24 cellular contexts compared by ENCODE assay signal in genomic region chr17:34484193-34484733, GRCh38.
DNase-seq lines count a peak whose midpoint lies in the region; ATAC-seq, FAIRE-seq and TF ChIP-seq lines count a peak whose summit lies in the region.
"Had no signal": no experiment of that assay in that cellular context is flagged by ENCODE, and none has a peak within 500 bp of the region (broad histone marks: within the 10 kb centered on the region; RNA-seq: fewer than 3 reads in every experiment).

No MANE protein-coding gene starts in this region.

- H3K4me3 ChIP-seq in HepG2 (replicated peaks in 1 of 3; ENCODE audit: insufficient read depth in 1 of 3, low read depth in 2 of 3, low read length in 3 of 3) (no peak overlapping the region), right lobe of liver (no peak overlapping the region), neuronal stem cell (ENCODE audit: low read length in 2 of 2) (no peak overlapping the region)
- no peak overlapping the region for H3K4me3 ChIP-seq in BLaER1 treated with 17β-estradiol and CSF1 and Interleukin-3, amounts not matched to agents 10 nM and 100 nM
- H3K4me3 ChIP-seq: BLaER1 had no signal

- H3K14ac ChIP-seq in neuronal stem cell (ENCODE audit: low read length), result no peak overlapping the region

- no peaks in the 10 kb centered on the region for H3K79me1 ChIP-seq in neuronal stem cell (ENCODE audit: low read depth, low read length)

- H3K36me3 ChIP-seq in HepG2 (replicated peaks in 1 of 2; ENCODE audit: control insufficient read depth in 1 of 2, insufficient read depth in 2 of 2, low read length in 2 of 2) (no peaks in the 10 kb centered on the region), right lobe of liver (no peaks in the 10 kb centered on the region), neuronal stem cell (replicated peaks in 1 of 2; ENCODE audit: control insufficient read depth in 2 of 2, insufficient read depth in 2 of 2, low read length in 2 of 2) (no peaks in the 10 kb centered on the region)
- H3K36me3 ChIP-seq in BLaER1 treated with 17β-estradiol and CSF1 and Interleukin-3, amounts not matched to agents 10 nM and 100 nM, result no peaks in the 10 kb centered on the region
- H3K36me3 ChIP-seq: BE2C, BLaER1 had no signal

- peaks cover 55% of the 10 kb centered on the region for H3K27me3 Mint-ChIP-seq in activated CD8-positive, alpha-beta memory T cell treated with anti-CD3 and anti-CD28 coated beads, Interleukin-2, amount 10 ng/mL, durations not matched to agents 7 days and 5 days

- no peak overlapping the region for H3K4me3 Mint-ChIP-seq in activated CD8-positive, alpha-beta memory T cell treated with anti-CD3 and anti-CD28 coated beads, Interleukin-2, amount 10 ng/mL, durations not matched to agents 7 days and 5 days
- H3K4me3 Mint-ChIP-seq: CD4-positive, alpha-beta T cell; CD8-positive, alpha-beta T cell had no signal

- CTCF ChIA-PET in HepG2 (lab: Yijun Ruan, JAX; ENCODE audit: low intra/inter-chr PET ratio, low total read pairs), result no interaction called here
- CTCF ChIA-PET in activated CD8-positive, alpha-beta memory T cell treated with anti-CD3 and anti-CD28 coated beads, Interleukin-2, amount 10 ng/mL, durations not matched to agents 7 days and 5 days (lab: Charles Lee), result interaction anchor here (1.2 kb wide), 1 partner anchor 35 kb away, joined by 3 read pairs; no protein-coding TSS in a partner anchor

- H2BK5ac ChIP-seq in neuronal stem cell (ENCODE audit: low read length), result peak overlapping the region; percentile 39

- DNase-seq in HepG2 (ENCODE audit: low spot score), result no peak
- DNase-seq in right lobe of liver, result no peak
- peak; percentile 12 for DNase-seq in MV-4-11 (lab: John Stamatoyannopoulos, UW)
- no peak for DNase-seq in neuronal stem cell (ENCODE audit: low spot score)
- DNase-seq in SW480 (ENCODE audit: low spot score), result no peak
- DNase-seq in activated CD8-positive, alpha-beta memory T cell treated with anti-CD3 and anti-CD28 coated beads, Interleukin-2, amount 10 ng/mL, durations not matched to agents 7 days and 5 days, result no peak
- no peak for DNase-seq in Right ventricle myocardium inferior (ENCODE audit: missing footprints)
- DNase-seq: 8988T; ACHN; BE2C; Caco-2; Calu3; CD4-positive, alpha-beta T cell; CD8-positive, alpha-beta T cell; DMS79 treated with DMSO at 0.1 percent for 48 hours; GF-D8 had no signal

- no peak overlapping the region for H3K9ac ChIP-seq in HepG2 (ENCODE audit: insufficient read depth, low read depth, low read length)
- peak overlapping the region in 1 of 11 experiments; percentile 55; a peak in 1 of 22 replicates for H3K9ac ChIP-seq in BLaER1 treated with 17β-estradiol and CSF1 and Interleukin-3, amounts not matched to agents 10 nM and 100 nM
- no peak overlapping the region for H3K9ac ChIP-seq in neuronal stem cell (ENCODE audit: low read depth, low read length, poor library complexity)
- H3K9ac ChIP-seq: BLaER1 had no signal

- intact Hi-C loops in HepG2 (cut with micrococcal nuclease; ENCODE audit: unreplicated experiment), result no loop called here
- intact Hi-C loops in right lobe of liver (cut with DNase I), result no loop called here
- intact Hi-C loops in Right ventricle myocardium inferior (cut with DNase I), result no loop called here

- peak overlapping the region; percentile 38 for H3K18ac ChIP-seq in neuronal stem cell (ENCODE audit: low read length)

- H3K23ac ChIP-seq in neuronal stem cell (ENCODE audit: low read depth, low read length, poor library complexity), result no peak overlapping the region

- H3K9me3 ChIP-seq in HepG2 (ENCODE audit: low read length) (no peaks in the 10 kb centered on the region), right lobe of liver (no peaks in the 10 kb centered on the region), neuronal stem cell (replicated peaks in 1 of 2; ENCODE audit: control insufficient read depth in 2 of 2, insufficient read depth in 1 of 2, low read depth in 1 of 2, low read length in 2 of 2) (no peaks in the 10 kb centered on the region)
- peaks cover 0 to 27% (median 0%) of the 10 kb centered on the region in 11 experiments; a peak in 5 of 22 replicates for H3K9me3 ChIP-seq in BLaER1 treated with 17β-estradiol and CSF1 and Interleukin-3, amounts not matched to agents 10 nM and 100 nM (replicated peaks in 1 of 11)
- H3K9me3 ChIP-seq: BE2C, BLaER1, Caco-2 had no signal

- no peaks in the 10 kb centered on the region for H3K36me3 Mint-ChIP-seq in activated CD8-positive, alpha-beta memory T cell treated with anti-CD3 and anti-CD28 coated beads, Interleukin-2, amount 10 ng/mL, durations not matched to agents 7 days and 5 days
- H3K36me3 Mint-ChIP-seq: CD8-positive, alpha-beta T cell had no signal

- no peaks in the 10 kb centered on the region for H4K20me1 ChIP-seq in HepG2 (ENCODE audit: insufficient read depth, low read length)
- H4K20me1 ChIP-seq in BLaER1 treated with 17β-estradiol and CSF1 and Interleukin-3, amounts not matched to agents 10 nM and 100 nM, result no peaks in the 10 kb centered on the region
- H4K20me1 ChIP-seq: BLaER1 had no signal

- H3K4me2 ChIP-seq in HepG2 (ENCODE audit: low read depth, low read length) (no peak overlapping the region), neuronal stem cell (ENCODE audit: insufficient read depth, low read length, poor library complexity, severe bottlenecking) (no peak overlapping the region)
- peak overlapping the region in 8 of 11 experiments; percentile 64 to 88 (median 83); a peak in 14 of 22 replicates for H3K4me2 ChIP-seq in BLaER1 treated with 17β-estradiol and CSF1 and Interleukin-3, amounts not matched to agents 10 nM and 100 nM
- H3K4me2 ChIP-seq: BLaER1 had no signal

- ATAC-seq in HepG2 (no peak; the same call in 2 of the 3 replicates), right lobe of liver (no peak), Right ventricle myocardium inferior (no peak)
- no peak for ATAC-seq in activated CD8-positive, alpha-beta memory T cell treated with anti-CD3 and anti-CD28 coated beads, Interleukin-2, amount 10 ng/mL, durations not matched to agents 7 days and 5 days
- ATAC-seq: CD8-positive, alpha-beta T cell had no signal

- no peaks in the 10 kb centered on the region for H3K9me3 Mint-ChIP-seq in activated CD8-positive, alpha-beta memory T cell treated with anti-CD3 and anti-CD28 coated beads, Interleukin-2, amount 10 ng/mL, durations not matched to agents 7 days and 5 days (ENCODE audit: low read depth)
- H3K9me3 Mint-ChIP-seq: CD4-positive, alpha-beta T cell; CD8-positive, alpha-beta T cell had no signal

- H3K27ac ChIP-seq in HepG2 (ENCODE audit: extremely low read length, insufficient read depth, low read length), result no peak overlapping the region
- H3K27ac ChIP-seq in right lobe of liver, result no peak overlapping the region
- peak overlapping the region in 9 of 11 experiments; percentile 32 to 83 (median 76); a peak in 17 of 22 replicates for H3K27ac ChIP-seq in BLaER1 treated with 17β-estradiol and CSF1 and Interleukin-3, amounts not matched to agents 10 nM and 100 nM
- H3K27ac ChIP-seq in neuronal stem cell (replicated peaks; ENCODE audit: low read length), result no peak overlapping the region
- H3K27ac ChIP-seq: BLaER1, C4-2B had no signal

- no peak overlapping the region for H2AK5ac ChIP-seq in neuronal stem cell (ENCODE audit: low read depth, low read length)

- no peak overlapping the region for H3K27ac Mint-ChIP-seq in activated CD8-positive, alpha-beta memory T cell treated with anti-CD3 and anti-CD28 coated beads, Interleukin-2, amount 10 ng/mL, durations not matched to agents 7 days and 5 days
- H3K27ac Mint-ChIP-seq: CD4-positive, alpha-beta T cell; CD8-positive, alpha-beta T cell had no signal

- H2BK120ac ChIP-seq in neuronal stem cell (ENCODE audit: low read depth, low read length), result no peak overlapping the region

- no peak for TF ChIP-seq EP300 in HepG2 (IDR thresholded peaks at IDR 0.05; ENCODE audit: low read depth in 2 of 2, low read length in 2 of 2)
- TF ChIP-seq EP300 in HepG2 (CRISPR knock-in tag; IDR thresholded peaks at IDR 0.05; ENCODE audit: borderline replicate concordance), result no peak

- H3K4me1 Mint-ChIP-seq in activated CD8-positive, alpha-beta memory T cell treated with anti-CD3 and anti-CD28 coated beads, Interleukin-2, amount 10 ng/mL, durations not matched to agents 7 days and 5 days, result peaks cover 8% of the 10 kb centered on the region

- no peak overlapping the region for H2AFZ ChIP-seq in HepG2 (ENCODE audit: low read length)
- H2AFZ ChIP-seq in neuronal stem cell (ENCODE audit: low read length), result no peak overlapping the region

- H2BK12ac ChIP-seq in neuronal stem cell (ENCODE audit: low read length), result peak overlapping the region; percentile 7

- H3K4ac ChIP-seq in neuronal stem cell (ENCODE audit: low read length), result no peak overlapping the region

- H4K91ac ChIP-seq in neuronal stem cell (ENCODE audit: low read depth, low read length, poor library complexity), result no peak overlapping the region

- no peak for TF ChIP-seq CTCF in HepG2 (CRISPR knock-in tag; IDR thresholded peaks at IDR 0.05)
- TF ChIP-seq CTCF in right lobe of liver (IDR thresholded peaks at IDR 0.05), result no peak

- in situ Hi-C loops in HepG2 (cut with HindIII; ENCODE audit: extremely low pct_ligation_motif_present, low pct_unique_long_range_greater_than_20kb), result loop anchor here (10.0 kb wide), 1 partner anchor 59 kb away; no protein-coding TSS in a partner anchor

- H4K8ac ChIP-seq in neuronal stem cell (ENCODE audit: low read depth, low read length), result no peak overlapping the region

- H3K4me1 ChIP-seq in HepG2 (ENCODE audit: insufficient read depth, low read length) (no peaks in the 10 kb centered on the region), right lobe of liver (no peaks in the 10 kb centered on the region), neuronal stem cell (ENCODE audit: control insufficient read depth in 2 of 2, insufficient read depth in 1 of 2, low read depth in 1 of 2, low read length in 2 of 2) (peaks cover 0 to 6% of the 10 kb centered on the region in 2 donors)
- H3K4me1 ChIP-seq in BLaER1 treated with 17β-estradiol and CSF1 and Interleukin-3, amounts not matched to agents 10 nM and 100 nM, result peaks cover 0 to 57% (median 33%) of the 10 kb centered on the region in 10 experiments; a peak in 17 of 20 replicates
- H3K4me1 ChIP-seq: BE2C, Caco-2 had no signal

- no peak for TF ChIP-seq POLR2A in HepG2 (IDR thresholded peaks at IDR 0.05; ENCODE audit: insufficient read depth in 1 of 2, low read depth in 2 of 2, low read length in 2 of 2)
- TF ChIP-seq POLR2A in right lobe of liver (IDR thresholded peaks at IDR 0.05), result no peak

- peak overlapping the region; percentile 14 for H2BK15ac ChIP-seq in neuronal stem cell (ENCODE audit: low read length)

- H3K27me3 ChIP-seq in HepG2 (ENCODE audit: control insufficient read depth in 1 of 2, insufficient read depth in 2 of 2, low read length in 2 of 2), result peaks cover 0 to 2% of the 10 kb centered on the region in 2 experiments; a peak in 1 of 5 replicates
- no peaks in the 10 kb centered on the region for H3K27me3 ChIP-seq in right lobe of liver
- no peaks in the 10 kb centered on the region for H3K27me3 ChIP-seq in BLaER1 treated with 17β-estradiol and CSF1 and Interleukin-3, amounts not matched to agents 10 nM and 100 nM
- peaks cover 0 to 2% (median 0%) of the 10 kb centered on the region in 3 experiments for H3K27me3 ChIP-seq in neuronal stem cell (ENCODE audit: control insufficient read depth in 3 of 3, insufficient read depth in 3 of 3, low read depth in 1 of 3, low read length in 3 of 3)
- H3K27me3 ChIP-seq: BLaER1 had no signal

- BruUV-seq in HepG2 (replicated peaks; lab: Mats Ljungman, UMichigan), result no TSS peak

- no peak for TF ChIP-seq RAD21 in HepG2 (CRISPR knock-in tag; IDR thresholded peaks at IDR 0.05)

- POLR2A ChIA-PET in HepG2 (lab: Yijun Ruan, JAX), result no interaction called here

- WGBS in HepG2 (ENCODE audit: low lambda C conversion rate), result 0% methylated on average over 1 of the region's 8 CpGs
- WGBS in right lobe of liver (ENCODE audit: insufficient coverage, low coverage, low lambda C conversion rate, missing lambda C conversion rate), result 57% methylated on average over 3 of the region's 8 CpGs
- no CpG with 5 or more reads among the region's 8 CpGs for WGBS in neuronal stem cell (ENCODE audit: extremely low coverage in 2 of 2, insufficient read length in 2 of 2, insufficient replicate concordance in 1 of 2), 2 donors

- FAIRE-seq in HepG2 (lab: Jason Lieb, UNC), result no peak
- FAIRE-seq: A204.1, D721Med, G401.6, GM12891, GM19239 had no signal

- H3K79me2 ChIP-seq in HepG2 (ENCODE audit: insufficient read depth, low read length), result no peaks in the 10 kb centered on the region

Comparison
In these comparisons a context has a peak if more than half of its experiments do, and no peak if none do; other contexts are left out.
1. H3K27ac ChIP-seq: peak in BLaER1 treated with 17β-estradiol and CSF1 and Interleukin-3, amounts not matched to agents 10 nM and 100 nM (9 of 11); none in HepG2 (single experiment), right lobe of liver (0 of 3) and neuronal stem cell (single experiment).
2. H3K4me2 ChIP-seq: peak in BLaER1 treated with 17β-estradiol and CSF1 and Interleukin-3, amounts not matched to agents 10 nM and 100 nM (8 of 11); none in HepG2 (single experiment) and neuronal stem cell (single experiment).